In the genomic region with DNA sequence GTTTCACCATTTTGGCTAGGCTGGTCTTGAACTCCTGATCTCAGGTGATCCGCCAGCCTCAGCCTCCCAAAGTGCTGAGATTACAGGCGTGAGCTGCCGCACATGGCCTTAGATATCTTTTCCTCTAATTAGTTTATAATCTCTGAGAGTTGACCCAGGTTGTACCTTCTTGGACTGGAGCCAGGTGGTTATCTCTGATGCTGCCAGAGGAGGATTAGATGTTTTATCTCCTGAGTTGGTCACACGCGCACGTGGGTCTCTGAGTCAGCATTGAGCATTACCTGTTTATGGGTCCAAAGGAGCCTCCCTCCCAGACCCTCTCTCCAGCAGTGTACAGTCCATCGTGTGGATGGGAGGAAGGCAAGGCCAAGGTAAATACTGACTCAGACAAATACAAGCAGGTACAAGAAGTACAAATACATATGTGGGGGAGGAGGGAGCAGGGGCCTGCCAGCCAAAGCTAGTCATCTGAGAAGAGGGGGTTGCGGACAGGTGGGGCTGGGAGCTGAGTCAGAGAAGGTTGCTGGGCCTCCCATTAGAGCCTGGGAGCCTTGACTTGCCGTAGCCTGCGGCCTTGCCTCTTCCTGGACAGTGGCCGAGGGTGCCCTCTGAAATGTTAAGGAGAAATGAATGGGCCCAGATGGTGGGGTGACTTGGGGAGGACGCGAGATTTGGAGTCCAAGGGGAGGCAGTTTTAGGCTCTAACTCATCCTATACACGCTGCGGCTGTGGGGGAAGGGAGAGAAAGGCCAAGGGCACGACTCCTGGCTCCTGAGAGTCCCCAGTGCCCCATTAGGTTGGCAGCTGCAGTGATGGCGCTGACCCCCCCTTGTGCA, we compare ENCODE assay signal across 8 cellular contexts. TPM values are rescaled to one million over a fixed set of nuclear protein-coding genes. Genes with fewer than 3 reads are reported as not detected.
DNase-seq lines count a peak whose midpoint lies in the region; ATAC-seq, FAIRE-seq and TF ChIP-seq lines count a peak whose summit lies in the region.
"Had no signal": no experiment of that assay in that cellular context is flagged by ENCODE, and none has a peak within 500 bp of the region (broad histone marks: within the 10 kb centered on the region; RNA-seq: fewer than 3 reads in every experiment).

No MANE protein-coding gene starts in this region.

- FAIRE-seq in small intestine (lab: Jason Lieb, UNC) = no peak

- peak overlapping the region; percentile 96 to 97 for H3K27ac ChIP-seq in small intestine (ENCODE audit: low read depth in 1 of 2, low read length in 1 of 2)

- DNase-seq in LoVo (ENCODE audit: low spot score) (peak; percentile 97), T-cell (no peak), fibroblast of mammary gland (ENCODE audit: low read depth) (peak; percentile 45), small intestine (peak; percentile 100), activated gamma-delta T cell treated with Interleukin-2 at 50 U/mL for 16 hours (no peak), lower leg skin (ENCODE audit: low spot score in 2 of 2) (no peak)

- no peak for TF ChIP-seq POLR2A in lower leg skin (IDR thresholded peaks at IDR 0.05)

- TF ChIP-seq CTCF in fibroblast of mammary gland (conservative IDR thresholded peaks at IDR 0.05; ENCODE audit: control insufficient read depth, insufficient read depth, low read depth, low read length) (no peak), lower leg skin (IDR thresholded peaks at IDR 0.05) (no peak)

- CTCF ChIA-PET in T-cell (lab: Charles Lee) = no interaction called here

- H3K9me3 ChIP-seq in small intestine (ENCODE audit: control insufficient read depth, low read depth) = no peaks in the 10 kb centered on the region

- POLR2A ChIA-PET in T-cell (lab: Charles Lee) = interaction anchor here in 1 of 2 donors (0.6 kb wide), 1 partner anchor 776 kb away, joined by 7 read pairs; no protein-coding TSS in a partner anchor

- H3K4me1 Mint-ChIP-seq in T-cell = peaks cover 82 to 88% (median 87%) of the 10 kb centered on the region in 3 donors

- intact Hi-C loops in lower leg skin (cut with DNase I; ENCODE audit: low total_unique reads) = no loop called here

- WGBS in small intestine, 3 donors = 18 to 63% (median 36%) methylated on average over 17 of the region's 17 CpGs
- 44 to 58% methylated on average over 17 of the region's 17 CpGs for WGBS in lower leg skin, 2 donors

- H3K4me3 Mint-ChIP-seq in T-cell = peak overlapping the region; percentile 59 to 75 (median 70)

- H3K36me3 Mint-ChIP-seq in T-cell = peaks cover 11% of the 10 kb centered on the region
- H3K36me3 Mint-ChIP-seq: IgD-negative memory B cell had no signal

- H3K4me3 ChIP-seq in fibroblast of mammary gland (ENCODE audit: control insufficient read depth, low read depth, low read length) (no peak overlapping the region), small intestine (ENCODE audit: low read depth in 1 of 2, low read length in 2 of 2) (no peak overlapping the region), lower leg skin (ENCODE audit: low read depth, poor library complexity, severe bottlenecking) (no peak overlapping the region)

- no peaks in the 10 kb centered on the region for H3K9me3 Mint-ChIP-seq in T-cell
- H3K9me3 Mint-ChIP-seq: IgD-negative memory B cell had no signal

- peaks cover 19 to 22% of the 10 kb centered on the region in 2 donors for H3K4me1 ChIP-seq in small intestine (ENCODE audit: control insufficient read depth in 2 of 2, insufficient read depth in 1 of 2, low read depth in 1 of 2, low read length in 1 of 2)

- peak overlapping the region; percentile 97 for H3K27ac Mint-ChIP-seq in T-cell

- H3K27me3 Mint-ChIP-seq in T-cell = no peaks in the 10 kb centered on the region

- H3K36me3 ChIP-seq in small intestine (ENCODE audit: control insufficient read depth in 2 of 2, insufficient read depth in 2 of 2, low read length in 2 of 2) = no peaks in the 10 kb centered on the region

- ATAC-seq in T-cell (replicated peaks in 1 of 4) (peak in 2 of 4 experiments; percentile 13 to 22), GM21529 (IDR thresholded peaks at IDR 0.05; ENCODE audit: unreplicated experiment) (no peak)

- H3K27me3 ChIP-seq in small intestine (ENCODE audit: control insufficient read depth in 2 of 2, insufficient read depth in 2 of 2, low read length in 2 of 2) = no peaks in the 10 kb centered on the region

RNA-seq across cellular contexts. Expression of a gene that starts 13.1 kb away (rescaled TPM):
- total RNA-seq in T-cell = 10 to 100 TPM; 76.0 to 87.9 (median 80.8) TPM
- polyA plus RNA-seq in small intestine = 10 to 100 TPM; 10.7 to 21.2 (median 11.6) TPM
- total RNA-seq in lower leg skin = 10 to 100 TPM; 14.7 to 42.1 (median 21.8) TPM

Comparison
In these comparisons a context has a peak if more than half of its experiments do, and no peak if none do; other contexts are left out.
1. DNase-seq: peak in LoVo (single experiment), fibroblast of mammary gland (single experiment) and small intestine (single experiment); none in T-cell (0 of 34), activated gamma-delta T cell treated with Interleukin-2 at 50 U/mL for 16 hours (single experiment) and lower leg skin (0 of 2).